In the genomic region with DNA sequence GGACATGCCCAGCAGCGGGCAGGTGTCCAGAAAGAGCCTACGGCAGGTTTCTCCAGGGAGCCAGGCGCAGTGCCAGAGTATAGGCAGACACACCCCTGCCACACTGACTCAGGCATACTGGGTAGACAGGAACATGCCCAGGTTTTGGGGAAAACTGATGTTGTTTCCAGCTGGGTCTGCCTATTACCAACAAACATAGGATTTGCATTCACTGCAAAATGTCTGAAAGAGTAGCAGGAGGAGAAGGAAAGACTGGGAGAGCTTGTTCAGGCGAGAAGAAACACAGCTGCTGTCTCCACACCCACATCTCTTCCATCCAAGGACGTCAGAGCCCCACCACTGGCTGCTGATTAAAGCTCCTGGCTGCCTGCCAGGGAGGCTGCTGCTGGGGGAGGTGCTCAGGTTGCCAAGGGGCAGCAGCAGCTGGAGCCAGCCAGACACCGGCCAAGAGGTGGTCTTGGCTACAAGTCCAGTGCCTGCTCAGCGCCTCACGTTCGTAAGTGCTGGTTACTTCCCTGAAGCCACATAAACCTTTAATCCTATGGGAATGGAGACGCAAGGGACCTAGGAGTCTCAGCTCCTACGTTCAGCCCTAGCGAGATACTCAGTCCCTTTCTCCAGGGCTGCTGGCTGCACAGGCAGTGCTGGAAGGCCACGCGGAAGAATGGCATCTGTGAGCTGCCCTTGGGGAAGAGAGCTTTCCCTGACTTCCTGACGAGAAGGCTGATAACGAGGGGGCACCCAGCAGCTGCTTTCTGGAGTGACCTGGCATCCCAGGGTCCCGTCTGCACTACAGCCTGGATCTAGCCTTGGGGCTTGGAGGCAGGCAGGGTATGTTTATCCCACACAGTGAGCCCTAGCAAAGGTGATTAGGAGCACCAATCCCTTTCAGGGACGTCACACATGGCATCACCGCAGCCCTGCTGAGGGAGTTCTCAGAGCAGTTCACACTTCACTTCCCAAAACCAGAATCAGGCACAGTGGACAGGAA, we compare ENCODE assay signal across 8 cellular contexts. TPM values are rescaled to one million over a fixed set of nuclear protein-coding genes. Genes with fewer than 3 reads are reported as not detected.
DNase-seq lines count a peak whose midpoint lies in the region; ATAC-seq lines count a peak whose summit lies in the region.

No MANE protein-coding gene starts in this region.

- no peak overlapping the region for H3K4me2 ChIP-seq in trophoblast cell (ENCODE audit: low read length)

- H3K4me1 Mint-ChIP-seq in activated T-helper 1 cell treated with anti-CD3 and anti-CD28 coated beads, Interleukin-12 subunit alpha, Interleukin-12 subunit beta, Interleukin-2, Interleukin-4 antibody, amounts not matched to agents 30 ng/mL and 10 ng/mL and 1 ng/mL, durations not matched to agents 14 hours and 24 hours and 36 hours (ENCODE audit: low read depth) = peaks cover 68% of the 10 kb centered on the region

- H2BK5ac ChIP-seq in trophoblast cell (ENCODE audit: low read depth, low read length, poor library complexity) = peak overlapping the region; percentile 3

- no peak overlapping the region for H3K9ac ChIP-seq in trophoblast cell (ENCODE audit: low read length)

- peak overlapping the region; percentile 40 for H4K91ac ChIP-seq in trophoblast cell (ENCODE audit: low read depth, low read length)

- H3K27me3 Mint-ChIP-seq in activated T-helper 1 cell treated with anti-CD3 and anti-CD28 coated beads, Interleukin-12 subunit alpha, Interleukin-12 subunit beta, Interleukin-2, Interleukin-4 antibody, amounts not matched to agents 30 ng/mL and 10 ng/mL and 1 ng/mL, durations not matched to agents 14 hours and 24 hours and 36 hours (ENCODE audit: insufficient read depth) = peaks cover 14% of the 10 kb centered on the region

- H3K36me3 Mint-ChIP-seq in activated T-helper 1 cell treated with anti-CD3 and anti-CD28 coated beads, Interleukin-12 subunit alpha, Interleukin-12 subunit beta, Interleukin-2, Interleukin-4 antibody, amounts not matched to agents 30 ng/mL and 10 ng/mL and 1 ng/mL, durations not matched to agents 14 hours and 24 hours and 36 hours (ENCODE audit: low read depth) = peaks cover 2% of the 10 kb centered on the region

- H2BK12ac ChIP-seq in trophoblast cell (ENCODE audit: low read length) = peak overlapping the region; percentile 51

- H2AFZ ChIP-seq in trophoblast cell (ENCODE audit: insufficient read depth, low read length, poor library complexity) = no peak overlapping the region

- no peaks in the 10 kb centered on the region for H3K9me3 Mint-ChIP-seq in activated T-helper 1 cell treated with anti-CD3 and anti-CD28 coated beads, Interleukin-12 subunit alpha, Interleukin-12 subunit beta, Interleukin-2, Interleukin-4 antibody, amounts not matched to agents 30 ng/mL and 10 ng/mL and 1 ng/mL, durations not matched to agents 14 hours and 24 hours and 36 hours

- DNase-seq in activated T-helper 1 cell treated with Interleukin-2 at 50 U/mL for 16 hours (ENCODE audit: low read depth) (peak; percentile 30), NCI-H524 (lab: John Stamatoyannopoulos, UW) (peak; percentile 95 to 98), foreskin melanocyte (peak; percentile 38), trophoblast cell (peak in 1 of 2 donors; percentile 9)
- DNase-seq in activated T-helper 1 cell treated with anti-CD3 and anti-CD28 coated beads, Interleukin-12 subunit alpha, Interleukin-12 subunit beta, Interleukin-2, Interleukin-4 antibody, amounts not matched to agents 30 ng/mL and 10 ng/mL and 1 ng/mL, durations not matched to agents 14 hours and 24 hours and 36 hours (ENCODE audit: low spot score) = no peak
- DNase-seq in activated T-helper 9 cell treated with anti-CD3 and anti-CD28 coated beads, Interleukin-2, amount 50 U/mL, for 16 hours (ENCODE audit: low read depth) = peak; percentile 16

- no peak overlapping the region for H3K18ac ChIP-seq in trophoblast cell (ENCODE audit: low read length)

- no peaks in the 10 kb centered on the region for H3K27me3 ChIP-seq in trophoblast cell (ENCODE audit: insufficient read depth, low read length)

- no peak overlapping the region for H3K27ac ChIP-seq in trophoblast cell (ENCODE audit: low read depth, low read length)

- peaks cover 43 to 49% of the 10 kb centered on the region in 2 experiments for H3K4me1 ChIP-seq in trophoblast cell (ENCODE audit: control insufficient read depth in 1 of 2, insufficient read depth in 2 of 2, low read length in 2 of 2)

- H2AK5ac ChIP-seq in trophoblast cell (ENCODE audit: low read length) = no peak overlapping the region

- no peak for ATAC-seq in HG02884 (IDR thresholded peaks at IDR 0.05; ENCODE audit: unreplicated experiment)
- no peak for ATAC-seq in GM18502 (IDR thresholded peaks at IDR 0.05; ENCODE audit: poor library complexity, unreplicated experiment)

- H2BK120ac ChIP-seq in trophoblast cell (ENCODE audit: insufficient read depth, low read length, poor library complexity) = peak overlapping the region; percentile 48

- H3K79me2 ChIP-seq in trophoblast cell (ENCODE audit: control insufficient read depth, insufficient read depth, low read length, poor library complexity) = peaks cover 7% of the 10 kb centered on the region

- peak overlapping the region; percentile 44 for H3K14ac ChIP-seq in trophoblast cell (ENCODE audit: low read length)

- peaks cover 37% of the 10 kb centered on the region for H3K79me1 ChIP-seq in trophoblast cell (ENCODE audit: low read length)

- H3K36me3 ChIP-seq in trophoblast cell (ENCODE audit: control insufficient read depth in 1 of 2, insufficient read depth in 2 of 2, low read length in 2 of 2) = no peaks in the 10 kb centered on the region

- no peak overlapping the region for H4K12ac ChIP-seq in trophoblast cell (ENCODE audit: low read depth, low read length)

- H3K4ac ChIP-seq in trophoblast cell (ENCODE audit: low read depth, low read length) = no peak overlapping the region

- intact Hi-C loops in activated T-helper 1 cell treated with anti-CD3 and anti-CD28 coated beads, Interleukin-12 subunit alpha, Interleukin-12 subunit beta, Interleukin-2, Interleukin-4 antibody, amounts not matched to agents 30 ng/mL and 10 ng/mL and 1 ng/mL, durations not matched to agents 14 hours and 24 hours and 36 hours (cut with micrococcal nuclease) = loop anchor here (5.0 to 10.0 kb wide), 2 partner anchors 130 to 218 kb away; a partner anchor contains a TSS

- H3K4me3 ChIP-seq in trophoblast cell (ENCODE audit: low read depth, low read length) = no peak overlapping the region

- WGBS in trophoblast cell (ENCODE audit: extremely low coverage, insufficient coverage, insufficient read length) = no CpG with 5 or more reads among the region's 19 CpGs

- H3K4me3 Mint-ChIP-seq in activated T-helper 1 cell treated with anti-CD3 and anti-CD28 coated beads, Interleukin-12 subunit alpha, Interleukin-12 subunit beta, Interleukin-2, Interleukin-4 antibody, amounts not matched to agents 30 ng/mL and 10 ng/mL and 1 ng/mL, durations not matched to agents 14 hours and 24 hours and 36 hours = no peak overlapping the region

- no peak overlapping the region for H3K27ac Mint-ChIP-seq in activated T-helper 1 cell treated with anti-CD3 and anti-CD28 coated beads, Interleukin-12 subunit alpha, Interleukin-12 subunit beta, Interleukin-2, Interleukin-4 antibody, amounts not matched to agents 30 ng/mL and 10 ng/mL and 1 ng/mL, durations not matched to agents 14 hours and 24 hours and 36 hours

- no peak overlapping the region for H4K8ac ChIP-seq in trophoblast cell (ENCODE audit: low read depth, low read length)

- no peak overlapping the region for H3K23ac ChIP-seq in trophoblast cell (ENCODE audit: low read length)

- H3K9me3 ChIP-seq in trophoblast cell (ENCODE audit: insufficient read depth, low read depth, low read length) = peaks cover 9% of the 10 kb centered on the region

RNA-seq across cellular contexts. Expression of a gene that starts 58.1 kb away (rescaled TPM):
- total RNA-seq in activated T-helper 1 cell treated with anti-CD3 and anti-CD28 coated beads, Interleukin-12 subunit alpha, Interleukin-12 subunit beta, Interleukin-2, Interleukin-4 antibody, amounts not matched to agents 30 ng/mL and 10 ng/mL and 1 ng/mL, durations not matched to agents 14 hours and 24 hours and 36 hours = 5.5 and 6.2 TPM in 2 replicates
- polyA plus RNA-seq in trophoblast cell (2013) = 54.5 and 57.2 TPM in 2 replicates
